In genomic region chr11:58592760-58593472, GRCh38 we compare ENCODE assay signal across 10 cellular contexts. TPM values are rescaled to one million over a fixed set of nuclear protein-coding genes. Genes with fewer than 3 reads are reported as not detected.
DNase-seq lines count a peak whose midpoint lies in the region; ATAC-seq lines count a peak whose summit lies in the region.
"Had no signal": no experiment of that assay in that cellular context is flagged by ENCODE, and none has a peak within 500 bp of the region (broad histone marks: within the 10 kb centered on the region; RNA-seq: fewer than 3 reads in every experiment).

No MANE protein-coding gene starts in this region.

- H3K9me3 Mint-ChIP-seq in activated CD4-positive, alpha-beta T cell treated with anti-CD3 and anti-CD28 coated beads, Interleukin-2, amount 10 ng/mL, durations not matched to agents 7 days and 5 days = no peaks in the 10 kb centered on the region

- CTCF ChIA-PET in activated CD4-positive, alpha-beta T cell treated with anti-CD3 and anti-CD28 coated beads, Interleukin-2, amount 10 ng/mL, durations not matched to agents 7 days and 5 days (lab: Charles Lee) = interaction anchor here (1.3 kb wide), 1 partner anchor 25 kb away, joined by 3 read pairs; no protein-coding TSS in a partner anchor

- no peak overlapping the region for H3K4me3 Mint-ChIP-seq in activated CD4-positive, alpha-beta T cell treated with anti-CD3 and anti-CD28 coated beads, Interleukin-2, amount 10 ng/mL, durations not matched to agents 7 days and 5 days

- no peak overlapping the region for H3K27ac Mint-ChIP-seq in activated CD4-positive, alpha-beta T cell treated with anti-CD3 and anti-CD28 coated beads, Interleukin-2, amount 10 ng/mL, durations not matched to agents 7 days and 5 days

- peaks cover 46% of the 10 kb centered on the region for H3K36me3 Mint-ChIP-seq in activated CD4-positive, alpha-beta T cell treated with anti-CD3 and anti-CD28 coated beads, Interleukin-2, amount 10 ng/mL, durations not matched to agents 7 days and 5 days (ENCODE audit: low read depth)

- POLR2A ChIA-PET in activated CD4-positive, alpha-beta T cell treated with anti-CD3 and anti-CD28 coated beads, Interleukin-2, amount 10 ng/mL, durations not matched to agents 7 days and 5 days (lab: Charles Lee) = no interaction called here

- peak; percentile 76 for DNase-seq in activated CD4-positive, alpha-beta T cell treated with anti-CD3 and anti-CD28 coated beads for 48 hours
- DNase-seq in activated CD4-positive, alpha-beta T cell treated with anti-CD3 and anti-CD28 coated beads, Interleukin-2, amount 10 ng/mL, durations not matched to agents 7 days and 5 days = no peak
- peak; percentile 83 for DNase-seq in NCI-H510A (lab: John Stamatoyannopoulos, UW)
- peak; percentile 47 for DNase-seq in activated naive CD8-positive, alpha-beta T cell treated with anti-CD3 and anti-CD28 coated beads, Interleukin-2, amount 50 U/mL, for 16 hours (ENCODE audit: low read depth, low spot score)
- DNase-seq in stimulated activated CD4-positive, alpha-beta T cell treated with anti-CD3 and anti-CD28 coated beads, Interleukin-4, amount 100 ng/mL, for 24 hours = peak; percentile 65
- DNase-seq: Kasumi-1 had no signal

- no peaks in the 10 kb centered on the region for H3K27me3 Mint-ChIP-seq in activated CD4-positive, alpha-beta T cell treated with anti-CD3 and anti-CD28 coated beads, Interleukin-2, amount 10 ng/mL, durations not matched to agents 7 days and 5 days

- H3K4me1 Mint-ChIP-seq in activated CD4-positive, alpha-beta T cell treated with anti-CD3 and anti-CD28 coated beads, Interleukin-2, amount 10 ng/mL, durations not matched to agents 7 days and 5 days = peaks cover 58% of the 10 kb centered on the region

- no peak for ATAC-seq in HG02759 (IDR thresholded peaks at IDR 0.05; ENCODE audit: unreplicated experiment)
- no peak for ATAC-seq in HG03460 (IDR thresholded peaks at IDR 0.05; ENCODE audit: unreplicated experiment)
- ATAC-seq in GM18519 (IDR thresholded peaks at IDR 0.05; ENCODE audit: low FRiP score, unreplicated experiment) = no peak
- ATAC-seq: gastroesophageal sphincter had no signal

RNA-seq across cellular contexts. Expression of gene ZFP91, which starts 14.1 kb away (rescaled TPM):
- 10 to 100 TPM; 48.8 to 60.9 TPM for total RNA-seq in activated CD4-positive, alpha-beta T cell treated with anti-CD3 and anti-CD28 coated beads, Interleukin-2, amount 10 ng/mL, durations not matched to agents 7 days and 5 days

RNA-seq across cellular contexts. Expression of gene LPXN, which starts 17.3 kb away (rescaled TPM):
- total RNA-seq in activated CD4-positive, alpha-beta T cell treated with anti-CD3 and anti-CD28 coated beads, Interleukin-2, amount 10 ng/mL, durations not matched to agents 7 days and 5 days = 100 to 1,000 TPM; 148 to 208 TPM

RNA-seq across cellular contexts. Expression of gene CNTF, which starts 29.5 kb away (rescaled TPM):
- 1 to 10 TPM; 2.9 to 3.7 TPM for total RNA-seq in activated CD4-positive, alpha-beta T cell treated with anti-CD3 and anti-CD28 coated beads, Interleukin-2, amount 10 ng/mL, durations not matched to agents 7 days and 5 days
